Comparison of ENCODE assay signal across 1 cellular context in the genomic region with DNA sequence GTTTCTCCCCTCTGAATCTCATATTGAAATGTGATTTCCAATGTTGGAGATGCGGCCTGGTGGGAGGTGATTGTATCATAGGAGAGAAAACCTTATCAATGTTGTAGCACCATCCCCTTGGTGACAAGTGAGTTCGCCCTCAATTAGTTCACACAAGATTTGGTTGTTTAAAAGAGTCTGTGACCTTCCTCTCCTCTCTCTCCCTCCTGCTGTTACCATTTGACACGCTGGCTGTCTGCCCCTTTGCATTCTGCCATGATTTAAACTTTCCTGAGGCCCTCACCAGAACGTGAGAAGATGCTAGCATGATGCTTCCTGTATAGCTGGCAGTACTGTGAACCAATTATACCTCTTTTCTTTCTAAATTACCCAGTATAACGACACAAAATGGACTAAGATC.
TF ChIP-seq lines count a peak whose summit lies in the region.

No MANE protein-coding gene starts in this region.

TF ChIP-seq in GM23338, 12 proteins besides CTCF, POLR2A, EP300 and RAD21 (continued from another document):
- TF ChIP-seq, protein P1, sequence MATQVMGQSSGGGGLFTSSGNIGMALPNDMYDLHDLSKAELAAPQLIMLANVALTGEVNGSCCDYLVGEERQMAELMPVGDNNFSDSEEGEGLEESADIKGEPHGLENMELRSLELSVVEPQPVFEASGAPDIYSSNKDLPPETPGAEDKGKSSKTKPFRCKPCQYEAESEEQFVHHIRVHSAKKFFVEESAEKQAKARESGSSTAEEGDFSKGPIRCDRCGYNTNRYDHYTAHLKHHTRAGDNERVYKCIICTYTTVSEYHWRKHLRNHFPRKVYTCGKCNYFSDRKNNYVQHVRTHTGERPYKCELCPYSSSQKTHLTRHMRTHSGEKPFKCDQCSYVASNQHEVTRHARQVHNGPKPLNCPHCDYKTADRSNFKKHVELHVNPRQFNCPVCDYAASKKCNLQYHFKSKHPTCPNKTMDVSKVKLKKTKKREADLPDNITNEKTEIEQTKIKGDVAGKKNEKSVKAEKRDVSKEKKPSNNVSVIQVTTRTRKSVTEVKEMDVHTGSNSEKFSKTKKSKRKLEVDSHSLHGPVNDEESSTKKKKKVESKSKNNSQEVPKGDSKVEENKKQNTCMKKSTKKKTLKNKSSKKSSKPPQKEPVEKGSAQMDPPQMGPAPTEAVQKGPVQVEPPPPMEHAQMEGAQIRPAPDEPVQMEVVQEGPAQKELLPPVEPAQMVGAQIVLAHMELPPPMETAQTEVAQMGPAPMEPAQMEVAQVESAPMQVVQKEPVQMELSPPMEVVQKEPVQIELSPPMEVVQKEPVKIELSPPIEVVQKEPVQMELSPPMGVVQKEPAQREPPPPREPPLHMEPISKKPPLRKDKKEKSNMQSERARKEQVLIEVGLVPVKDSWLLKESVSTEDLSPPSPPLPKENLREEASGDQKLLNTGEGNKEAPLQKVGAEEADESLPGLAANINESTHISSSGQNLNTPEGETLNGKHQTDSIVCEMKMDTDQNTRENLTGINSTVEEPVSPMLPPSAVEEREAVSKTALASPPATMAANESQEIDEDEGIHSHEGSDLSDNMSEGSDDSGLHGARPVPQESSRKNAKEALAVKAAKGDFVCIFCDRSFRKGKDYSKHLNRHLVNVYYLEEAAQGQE (IDR thresholded peaks at IDR 0.05; ENCODE audit: unreplicated experiment): no peak
- TF ChIP-seq ZNF331 (CRISPR knock-in tag; IDR thresholded peaks at IDR 0.05; ENCODE audit: low read depth) (no peak), ZNF114 (CRISPR knock-in tag; IDR thresholded peaks at IDR 0.05) (no peak), POLR2AphosphoS5 (IDR thresholded peaks at IDR 0.05; ENCODE audit: low read depth) (no peak), NANOG (IDR thresholded peaks at IDR 0.05; ENCODE audit: borderline replicate concordance) (no peak), STAT1 (IDR thresholded peaks at IDR 0.05; ENCODE audit: unreplicated experiment) (no peak), EZH2phosphoT487 (IDR thresholded peaks at IDR 0.05; ENCODE audit: unreplicated experiment) (no peak), CREB1 (CRISPR knock-in tag; IDR thresholded peaks at IDR 0.05; ENCODE audit: low read depth) (no peak), ETS1 (IDR thresholded peaks at IDR 0.05) (no peak), EZH2 (IDR thresholded peaks at IDR 0.05; ENCODE audit: low read depth, unreplicated experiment) (no peak)
- TF ChIP-seq, protein P2, sequence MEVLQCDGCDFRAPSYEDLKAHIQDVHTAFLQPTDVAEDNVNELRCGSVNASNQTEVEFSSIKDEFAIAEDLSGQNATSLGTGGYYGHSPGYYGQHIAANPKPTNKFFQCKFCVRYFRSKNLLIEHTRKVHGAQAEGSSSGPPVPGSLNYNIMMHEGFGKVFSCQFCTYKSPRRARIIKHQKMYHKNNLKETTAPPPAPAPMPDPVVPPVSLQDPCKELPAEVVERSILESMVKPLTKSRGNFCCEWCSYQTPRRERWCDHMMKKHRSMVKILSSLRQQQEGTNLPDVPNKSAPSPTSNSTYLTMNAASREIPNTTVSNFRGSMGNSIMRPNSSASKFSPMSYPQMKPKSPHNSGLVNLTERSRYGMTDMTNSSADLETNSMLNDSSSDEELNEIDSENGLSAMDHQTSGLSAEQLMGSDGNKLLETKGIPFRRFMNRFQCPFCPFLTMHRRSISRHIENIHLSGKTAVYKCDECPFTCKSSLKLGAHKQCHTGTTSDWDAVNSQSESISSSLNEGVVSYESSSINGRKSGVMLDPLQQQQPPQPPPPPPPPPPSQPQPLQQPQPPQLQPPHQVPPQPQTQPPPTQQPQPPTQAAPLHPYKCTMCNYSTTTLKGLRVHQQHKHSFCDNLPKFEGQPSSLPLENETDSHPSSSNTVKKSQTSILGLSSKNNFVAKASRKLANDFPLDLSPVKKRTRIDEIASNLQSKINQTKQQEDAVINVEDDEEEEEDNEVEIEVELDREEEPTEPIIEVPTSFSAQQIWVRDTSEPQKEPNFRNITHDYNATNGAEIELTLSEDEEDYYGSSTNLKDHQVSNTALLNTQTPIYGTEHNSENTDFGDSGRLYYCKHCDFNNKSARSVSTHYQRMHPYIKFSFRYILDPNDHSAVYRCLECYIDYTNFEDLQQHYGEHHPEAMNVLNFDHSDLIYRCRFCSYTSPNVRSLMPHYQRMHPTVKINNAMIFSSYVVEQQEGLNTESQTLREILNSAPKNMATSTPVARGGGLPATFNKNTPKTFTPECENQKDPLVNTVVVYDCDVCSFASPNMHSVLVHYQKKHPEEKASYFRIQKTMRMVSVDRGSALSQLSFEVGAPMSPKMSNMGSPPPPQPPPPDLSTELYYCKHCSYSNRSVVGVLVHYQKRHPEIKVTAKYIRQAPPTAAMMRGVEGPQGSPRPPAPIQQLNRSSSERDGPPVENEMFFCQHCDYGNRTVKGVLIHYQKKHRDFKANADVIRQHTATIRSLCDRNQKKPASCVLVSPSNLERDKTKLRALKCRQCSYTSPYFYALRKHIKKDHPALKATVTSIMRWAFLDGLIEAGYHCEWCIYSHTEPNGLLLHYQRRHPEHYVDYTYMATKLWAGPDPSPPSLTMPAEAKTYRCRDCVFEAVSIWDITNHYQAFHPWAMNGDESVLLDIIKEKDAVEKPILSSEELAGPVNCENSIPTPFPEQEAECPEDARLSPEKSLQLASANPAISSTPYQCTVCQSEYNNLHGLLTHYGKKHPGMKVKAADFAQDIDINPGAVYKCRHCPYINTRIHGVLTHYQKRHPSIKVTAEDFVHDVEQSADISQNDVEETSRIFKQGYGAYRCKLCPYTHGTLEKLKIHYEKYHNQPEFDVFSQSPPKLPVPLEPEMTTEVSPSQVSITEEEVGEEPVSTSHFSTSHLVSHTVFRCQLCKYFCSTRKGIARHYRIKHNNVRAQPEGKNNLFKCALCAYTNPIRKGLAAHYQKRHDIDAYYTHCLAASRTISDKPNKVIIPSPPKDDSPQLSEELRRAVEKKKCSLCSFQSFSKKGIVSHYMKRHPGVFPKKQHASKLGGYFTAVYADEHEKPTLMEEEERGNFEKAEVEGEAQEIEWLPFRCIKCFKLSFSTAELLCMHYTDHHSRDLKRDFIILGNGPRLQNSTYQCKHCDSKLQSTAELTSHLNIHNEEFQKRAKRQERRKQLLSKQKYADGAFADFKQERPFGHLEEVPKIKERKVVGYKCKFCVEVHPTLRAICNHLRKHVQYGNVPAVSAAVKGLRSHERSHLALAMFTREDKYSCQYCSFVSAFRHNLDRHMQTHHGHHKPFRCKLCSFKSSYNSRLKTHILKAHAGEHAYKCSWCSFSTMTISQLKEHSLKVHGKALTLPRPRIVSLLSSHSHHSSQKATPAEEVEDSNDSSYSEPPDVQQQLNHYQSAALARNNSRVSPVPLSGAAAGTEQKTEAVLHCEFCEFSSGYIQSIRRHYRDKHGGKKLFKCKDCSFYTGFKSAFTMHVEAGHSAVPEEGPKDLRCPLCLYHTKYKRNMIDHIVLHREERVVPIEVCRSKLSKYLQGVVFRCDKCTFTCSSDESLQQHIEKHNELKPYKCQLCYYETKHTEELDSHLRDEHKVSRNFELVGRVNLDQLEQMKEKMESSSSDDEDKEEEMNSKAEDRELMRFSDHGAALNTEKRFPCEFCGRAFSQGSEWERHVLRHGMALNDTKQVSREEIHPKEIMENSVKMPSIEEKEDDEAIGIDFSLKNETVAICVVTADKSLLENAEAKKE (CRISPR knock-in tag; IDR thresholded peaks at IDR 0.05): no peak
